1 cellular context compared by ENCODE assay signal in genomic region chr20:62477669-62478450, GRCh38.
A peak's percentile ranks its signal among the peaks of the same experiment; 100 is the strongest.
TF ChIP-seq lines count a peak whose summit lies in the region.

No MANE protein-coding gene starts in this region.

TF ChIP-seq in H1, 55 proteins besides CTCF, POLR2A, EP300 and RAD21:
- no peak for TF ChIP-seq KDM1A (IDR thresholded peaks at IDR 0.05; ENCODE audit: borderline replicate concordance, low read length)
- TF ChIP-seq ASH2L (IDR thresholded peaks at IDR 0.05; ENCODE audit: low read length), result no peak
- TF ChIP-seq BACH1 (IDR thresholded peaks at IDR 0.05; ENCODE audit: low read length), result no peak
- TF ChIP-seq SRF (IDR thresholded peaks at IDR 0.05; ENCODE audit: low read depth, low read length), result no peak
- no peak for TF ChIP-seq SIN3A (conservative IDR thresholded peaks at IDR 0.05 in 1 of 2, IDR thresholded peaks at IDR 0.05 in 1 of 2; ENCODE audit: low read depth in 1 of 2, low read length in 2 of 2)
- TF ChIP-seq SIRT6 (IDR thresholded peaks at IDR 0.05; ENCODE audit: low read length), result no peak
- TF ChIP-seq EZH2 (IDR thresholded peaks at IDR 0.05; ENCODE audit: low read depth, low read length, severe bottlenecking), result peak; percentile 93
- no peak for TF ChIP-seq ATF3 (IDR thresholded peaks at IDR 0.05; ENCODE audit: insufficient read depth, low read depth, low read length)
- TF ChIP-seq CHD2 (IDR thresholded peaks at IDR 0.05; ENCODE audit: low read length), result no peak
- no peak for TF ChIP-seq ATF2 (IDR thresholded peaks at IDR 0.05; ENCODE audit: low read length)
- TF ChIP-seq RNF2 (IDR thresholded peaks at IDR 0.05; ENCODE audit: borderline replicate concordance, low read depth, low read length, missing control alignments, poor library complexity, severe bottlenecking), result peak; percentile 54
- no peak for TF ChIP-seq RBBP5 (IDR thresholded peaks at IDR 0.05; ENCODE audit: borderline replicate concordance, low read depth, low read length)
- TF ChIP-seq E2F6 (IDR thresholded peaks at IDR 0.05), result no peak
- no peak for TF ChIP-seq SAP30 (IDR thresholded peaks at IDR 0.05; ENCODE audit: insufficient read depth, insufficient replicate concordance, low read length)
- TF ChIP-seq RXRA (IDR thresholded peaks at IDR 0.05; ENCODE audit: insufficient read depth, low read depth, low read length), result no peak
- no peak for TF ChIP-seq SP4 (IDR thresholded peaks at IDR 0.05; ENCODE audit: low read length)
- peak; percentile 89 for TF ChIP-seq SUZ12 (IDR thresholded peaks at IDR 0.05; ENCODE audit: low read length)
- TF ChIP-seq BCL11A (IDR thresholded peaks at IDR 0.05; ENCODE audit: low read depth in 2 of 2, low read length in 2 of 2), result no peak
- TF ChIP-seq EGR1 (IDR thresholded peaks at IDR 0.05; ENCODE audit: borderline replicate concordance, low read depth, low read length), result no peak
- no peak for TF ChIP-seq PHF8 (conservative IDR thresholded peaks at IDR 0.05; ENCODE audit: low read depth, low read length)
- TF ChIP-seq GABPA (IDR thresholded peaks at IDR 0.05; ENCODE audit: borderline replicate concordance, insufficient read depth, low read length), result 0 out of 2 replicates have a peak, but pooled peaks have one; percentile 14
- no peak for TF ChIP-seq BRCA1 (IDR thresholded peaks at IDR 0.05; ENCODE audit: low read depth, low read length)
- TF ChIP-seq CEBPB (IDR thresholded peaks at IDR 0.05; ENCODE audit: low read depth, low read length), result no peak
- TF ChIP-seq CTBP2 (IDR thresholded peaks at IDR 0.05; ENCODE audit: borderline replicate concordance, insufficient read depth, insufficient read length, low read length), result peak; percentile 15
- TF ChIP-seq TCF12 (IDR thresholded peaks at IDR 0.05; ENCODE audit: low read depth, low read length), result no peak
- no peak for TF ChIP-seq CREB1 (IDR thresholded peaks at IDR 0.05)
- TF ChIP-seq SP2 (IDR thresholded peaks at IDR 0.05; ENCODE audit: low read length), result no peak
- TF ChIP-seq SIX5 (IDR thresholded peaks at IDR 0.05; ENCODE audit: low read depth, low read length), result no peak
- no peak for TF ChIP-seq HDAC2 (IDR thresholded peaks at IDR 0.05; ENCODE audit: borderline replicate concordance in 1 of 2, low read depth in 2 of 2, low read length in 2 of 2)
